Comparison of ENCODE assay signal across 11 cellular contexts in the genomic region with DNA sequence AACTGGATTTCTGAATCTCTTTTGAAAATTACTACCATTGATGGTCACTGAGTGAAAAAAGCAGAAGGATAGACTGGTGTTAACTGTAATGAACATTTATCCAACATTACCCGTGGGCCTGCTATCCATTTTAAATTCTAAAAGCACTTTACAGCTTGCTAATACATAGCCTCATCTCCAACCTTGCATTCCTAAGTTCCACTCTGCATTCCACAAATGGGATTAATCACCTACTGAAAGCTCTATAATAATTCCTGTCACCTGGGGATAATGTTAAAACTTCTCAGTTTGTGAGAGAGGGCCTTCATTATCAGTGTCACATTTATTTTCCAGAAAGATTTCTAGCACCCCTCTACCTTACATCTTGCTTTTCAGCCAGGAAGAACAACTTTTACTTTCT. TPM values are rescaled to one million over a fixed set of nuclear protein-coding genes. Genes with fewer than 3 reads are reported as not detected.
DNase-seq lines count a peak whose midpoint lies in the region; ATAC-seq and TF ChIP-seq lines count a peak whose summit lies in the region.
"Had no signal": no experiment of that assay in that cellular context is flagged by ENCODE, and none has a peak within 500 bp of the region (broad histone marks: within the 10 kb centered on the region; RNA-seq: fewer than 3 reads in every experiment).

No MANE protein-coding gene starts in this region.

- H3K4me1 ChIP-seq in osteoblast (ENCODE audit: insufficient read depth, low read length) (peaks cover 23% of the 10 kb centered on the region), transverse colon (peaks cover 0 to 4% (median 0%) of the 10 kb centered on the region in 4 donors)

- CTCF ChIA-PET in activated CD4-positive, alpha-beta T cell treated with anti-CD3 and anti-CD28 coated beads, Interleukin-2, amount 10 ng/mL, durations not matched to agents 7 days and 5 days (lab: Charles Lee) = interaction anchor here (0.7 to 1.5 kb wide), 2 partner anchors 14 to 1491 kb away, joined by 3 to 4 read pairs; no protein-coding TSS in a partner anchor

- WGBS in transverse colon (ENCODE audit: low coverage in 1 of 2), 2 donors = 58 to 67% methylated on average over 1 of the region's 1 CpG

- no peak overlapping the region for H3K4me3 ChIP-seq in osteoblast (ENCODE audit: insufficient read depth, low read length)
- H3K4me3 ChIP-seq in transverse colon = no peak overlapping the region
- H3K4me3 ChIP-seq: lung had no signal

- no peak for DNase-seq in activated CD4-positive, alpha-beta T cell treated with anti-CD3 and anti-CD28 coated beads, Interleukin-2, amount 10 ng/mL, durations not matched to agents 7 days and 5 days
- DNase-seq in activated CD4-positive, alpha-beta T cell treated with anti-CD3 and anti-CD28 coated beads for 4 hours = no peak
- peak; percentile 77 for DNase-seq in M059J (ENCODE audit: low read depth)
- no peak for DNase-seq in activated naive CD8-positive, alpha-beta T cell treated with anti-CD3 and anti-CD28 coated beads for 36 hours
- DNase-seq in osteoblast (ENCODE audit: insufficient read length, low spot score, missing footprints) = no peak
- DNase-seq in dermis blood vessel endothelial cell = no peak
- no peak for DNase-seq in transverse colon
- DNase-seq: hypothalamus had no signal

- H3K27me3 ChIP-seq in osteoblast (ENCODE audit: insufficient read depth, low read length) (no peaks in the 10 kb centered on the region), transverse colon (no peaks in the 10 kb centered on the region)

- in situ Hi-C loops in transverse colon (cut with MboI; ENCODE audit: low pct_ligation_motif_present in 1 of 4, low pct_unique_long_range_greater_than_20kb in 1 of 4, low sequenced_read_pairs in 3 of 4) = loop anchor here in 1 of 4 donors (25.0 kb wide), 1 partner anchor 515 kb away; a partner anchor contains a TSS

- H3K79me2 ChIP-seq in osteoblast (ENCODE audit: insufficient read depth, low read length) = no peaks in the 10 kb centered on the region
- H3K79me2 ChIP-seq: parathyroid adenoma had no signal

- H3K4me2 ChIP-seq in osteoblast (ENCODE audit: insufficient read depth, low read length) = no peak overlapping the region

- TF ChIP-seq EP300 in transverse colon (IDR thresholded peaks at IDR 0.05; ENCODE audit: low read depth) = no peak

- no peaks in the 10 kb centered on the region for H3K27me3 Mint-ChIP-seq in activated CD4-positive, alpha-beta T cell treated with anti-CD3 and anti-CD28 coated beads, Interleukin-2, amount 10 ng/mL, durations not matched to agents 7 days and 5 days
- no peaks in the 10 kb centered on the region for H3K27me3 Mint-ChIP-seq in activated naive CD8-positive, alpha-beta T cell treated with anti-CD3 and anti-CD28 coated beads for 36 hours

- H3K36me3 Mint-ChIP-seq in activated CD4-positive, alpha-beta T cell treated with anti-CD3 and anti-CD28 coated beads, Interleukin-2, amount 10 ng/mL, durations not matched to agents 7 days and 5 days (ENCODE audit: low read depth) = peaks cover 78% of the 10 kb centered on the region
- peaks cover 53% of the 10 kb centered on the region for H3K36me3 Mint-ChIP-seq in activated naive CD8-positive, alpha-beta T cell treated with anti-CD3 and anti-CD28 coated beads for 36 hours

- H3K4me1 Mint-ChIP-seq in activated CD4-positive, alpha-beta T cell treated with anti-CD3 and anti-CD28 coated beads, Interleukin-2, amount 10 ng/mL, durations not matched to agents 7 days and 5 days = peaks cover 86% of the 10 kb centered on the region
- H3K4me1 Mint-ChIP-seq in activated naive CD8-positive, alpha-beta T cell treated with anti-CD3 and anti-CD28 coated beads for 36 hours = peaks cover 86% of the 10 kb centered on the region

- TF ChIP-seq CTCF in osteoblast (IDR thresholded peaks at IDR 0.05; ENCODE audit: extremely low read depth, low read depth, low read length) (no peak), transverse colon (IDR thresholded peaks at IDR 0.05) (no peak)

- no peaks in the 10 kb centered on the region for H4K20me1 ChIP-seq in osteoblast (ENCODE audit: insufficient read depth, low read length)

- H3K27ac Mint-ChIP-seq in activated CD4-positive, alpha-beta T cell treated with anti-CD3 and anti-CD28 coated beads, Interleukin-2, amount 10 ng/mL, durations not matched to agents 7 days and 5 days = peak overlapping the region; percentile 92
- H3K27ac Mint-ChIP-seq in activated naive CD8-positive, alpha-beta T cell treated with anti-CD3 and anti-CD28 coated beads for 36 hours = peak overlapping the region; percentile 93

- intact Hi-C loops in transverse colon (cut with DNase I; ENCODE audit: low total_unique reads) = no loop called here

- peak overlapping the region; percentile 62 for H3K4me3 Mint-ChIP-seq in activated CD4-positive, alpha-beta T cell treated with anti-CD3 and anti-CD28 coated beads, Interleukin-2, amount 10 ng/mL, durations not matched to agents 7 days and 5 days
- peak overlapping the region; percentile 45 for H3K4me3 Mint-ChIP-seq in activated naive CD8-positive, alpha-beta T cell treated with anti-CD3 and anti-CD28 coated beads for 36 hours

- H3K27ac ChIP-seq in osteoblast (ENCODE audit: low read depth, low read length) (peak overlapping the region; percentile 10), transverse colon (peak overlapping the region in 2 of 4 donors; percentile 9 to 16)
- H3K27ac ChIP-seq: parathyroid adenoma had no signal

- POLR2A ChIA-PET in activated CD4-positive, alpha-beta T cell treated with anti-CD3 and anti-CD28 coated beads, Interleukin-2, amount 10 ng/mL, durations not matched to agents 7 days and 5 days (lab: Charles Lee) = no interaction called here

- ATAC-seq in HG03571 (IDR thresholded peaks at IDR 0.05; ENCODE audit: unreplicated experiment) = no peak

- no peaks in the 10 kb centered on the region for H3K9me3 Mint-ChIP-seq in activated CD4-positive, alpha-beta T cell treated with anti-CD3 and anti-CD28 coated beads, Interleukin-2, amount 10 ng/mL, durations not matched to agents 7 days and 5 days
- H3K9me3 Mint-ChIP-seq in activated naive CD8-positive, alpha-beta T cell treated with anti-CD3 and anti-CD28 coated beads for 36 hours = no peaks in the 10 kb centered on the region

- peak overlapping the region; percentile 64 for H2AFZ ChIP-seq in osteoblast (ENCODE audit: low read length)
- H2AFZ ChIP-seq: parathyroid adenoma had no signal

- no peaks in the 10 kb centered on the region for H3K36me3 ChIP-seq in osteoblast (ENCODE audit: insufficient read depth, low read length)
- H3K36me3 ChIP-seq in transverse colon = no peaks in the 10 kb centered on the region

- H3K9me3 ChIP-seq in osteoblast (ENCODE audit: low read depth, low read length) (no peaks in the 10 kb centered on the region), transverse colon (no peaks in the 10 kb centered on the region)

- no peak for TF ChIP-seq POLR2A in transverse colon (IDR thresholded peaks at IDR 0.05)

RNA-seq across cellular contexts. Expression of a gene that starts 38.2 kb away (rescaled TPM):
- total RNA-seq in activated CD4-positive, alpha-beta T cell treated with anti-CD3 and anti-CD28 coated beads, Interleukin-2, amount 10 ng/mL, durations not matched to agents 7 days and 5 days = 100 to 1,000 TPM; 700 to 862 TPM
- total RNA-seq in M059J (2014; rRNA removed; shearing (Covaris generic)) = 0.49 and 4.5 TPM in 2 replicates
- 100 to 1,000 TPM; 421 to 422 TPM for total RNA-seq in activated naive CD8-positive, alpha-beta T cell treated with anti-CD3 and anti-CD28 coated beads for 36 hours
- under 0.01 and 1.1 TPM in 2 replicates for total RNA-seq in osteoblast
- not detected in 2 replicates for total RNA-seq in dermis blood vessel endothelial cell
- 10 to 100 TPM in 3 of 4 donors, 1 to 10 TPM in 1; 6.4 to 50.7 (median 25.6) TPM for total RNA-seq in transverse colon

Comparison
In these comparisons a context has a peak if more than half of its experiments do, and no peak if none do; other contexts are left out.
1. RNA of a gene that starts 38.2 kb away (total RNA-seq): 700 to 862 TPM in activated CD4-positive, alpha-beta T cell treated with anti-CD3 and anti-CD28 coated beads, Interleukin-2, amount 10 ng/mL, durations not matched to agents 7 days and 5 days and 421 to 422 TPM in activated naive CD8-positive, alpha-beta T cell treated with anti-CD3 and anti-CD28 coated beads for 36 hours; 6.4 to 50.7 TPM in transverse colon, 0.49 to 4.5 TPM in M059J, under 0.01 to 1.1 TPM in osteoblast and not detected in dermis blood vessel endothelial cell; every median in the first group is over 4 times any median in the second.